In genomic region chr14:101972126-101972785, GRCh38 we compare ENCODE assay signal across 1 cellular context.
TF ChIP-seq lines count a peak whose summit lies in the region.

No MANE protein-coding gene starts in this region.

TF ChIP-seq in HEK293, 187 proteins besides CTCF, POLR2A, EP300 and RAD21 (continued from another document):
- no peak for TF ChIP-seq ZNF184 (tag by site-specific recombination; IDR thresholded peaks at IDR 0.05)
- no peak; the same call in 1 of the 2 replicates for TF ChIP-seq TSHZ1 (tag by site-specific recombination; IDR thresholded peaks at IDR 0.05; ENCODE audit: borderline replicate concordance)
- 0 out of 2 replicates have a peak, but pooled peaks have one; percentile 40 for TF ChIP-seq ZBTB20 (tag by site-specific recombination; IDR thresholded peaks at IDR 0.05)
- TF ChIP-seq ZNF530 (tag by site-specific recombination; IDR thresholded peaks at IDR 0.05; ENCODE audit: low read depth) = no peak
- TF ChIP-seq ZFP37 (tag by site-specific recombination; IDR thresholded peaks at IDR 0.05) = peak; percentile 48; the same call in 1 of the 2 replicates
- no peak for TF ChIP-seq ZNF354C (tag by site-specific recombination; IDR thresholded peaks at IDR 0.05; ENCODE audit: borderline replicate concordance, low read depth)
- TF ChIP-seq EGR2 (tag by site-specific recombination; IDR thresholded peaks at IDR 0.05; ENCODE audit: low read depth) = no peak
- peak; percentile 58; the same call in 1 of the 2 replicates for TF ChIP-seq KLF9 (tag by site-specific recombination; IDR thresholded peaks at IDR 0.05; ENCODE audit: low read depth)
- peak; percentile 46; the same call in 1 of the 2 replicates for TF ChIP-seq ZNF394 (tag by site-specific recombination; IDR thresholded peaks at IDR 0.05; ENCODE audit: borderline replicate concordance)
- TF ChIP-seq ZNF221 (tag by site-specific recombination; IDR thresholded peaks at IDR 0.05; ENCODE audit: borderline replicate concordance) = no peak
- no peak for TF ChIP-seq ZNF148 (tag by site-specific recombination; IDR thresholded peaks at IDR 0.05; ENCODE audit: borderline replicate concordance)
- peak; percentile 96 for TF ChIP-seq ZEB2 (tag by site-specific recombination; IDR thresholded peaks at IDR 0.05)
- no peak for TF ChIP-seq ZNF350 (tag by site-specific recombination; IDR thresholded peaks at IDR 0.05)
- TF ChIP-seq KLF1 (tag by site-specific recombination; IDR thresholded peaks at IDR 0.05) = peak; percentile 70
- no peak for TF ChIP-seq ZNF433 (tag by site-specific recombination; IDR thresholded peaks at IDR 0.05; ENCODE audit: low read depth)
- TF ChIP-seq SP7 (tag by site-specific recombination; IDR thresholded peaks at IDR 0.05) = peak; percentile 87
- TF ChIP-seq ZNF830 (tag by site-specific recombination; IDR thresholded peaks at IDR 0.05; ENCODE audit: low read depth) = no peak
- no peak for TF ChIP-seq ZNF549 (tag by site-specific recombination; IDR thresholded peaks at IDR 0.05)
- TF ChIP-seq ZNF785 (tag by site-specific recombination; IDR thresholded peaks at IDR 0.05) = no peak
- TF ChIP-seq ZSCAN18 (tag by site-specific recombination; IDR thresholded peaks at IDR 0.05) = no peak
- TF ChIP-seq ZBTB7A (tag by site-specific recombination; IDR thresholded peaks at IDR 0.05; ENCODE audit: low read depth) = no peak
- TF ChIP-seq INSM2 (tag by site-specific recombination; IDR thresholded peaks at IDR 0.05) = peak; percentile 99
- TF ChIP-seq MEIS1 (CRISPR knock-in tag; IDR thresholded peaks at IDR 0.05; ENCODE audit: borderline replicate concordance) = no peak
- TF ChIP-seq GLI2 (tag by site-specific recombination; IDR thresholded peaks at IDR 0.05; ENCODE audit: borderline replicate concordance, low read depth) = no peak
- TF ChIP-seq ZNF140 (tag by site-specific recombination; IDR thresholded peaks at IDR 0.05) = no peak
- no peak for TF ChIP-seq ZNF416 (tag by site-specific recombination; IDR thresholded peaks at IDR 0.05)
- TF ChIP-seq ZNF624 (tag by site-specific recombination; IDR thresholded peaks at IDR 0.05) = no peak
- TF ChIP-seq PRDM6 (tag by site-specific recombination; IDR thresholded peaks at IDR 0.05) = peak; percentile 89
- TF ChIP-seq ZNF629 (tag by site-specific recombination; IDR thresholded peaks at IDR 0.05) = peak; percentile 92
- TF ChIP-seq ZNF2 (tag by site-specific recombination; IDR thresholded peaks at IDR 0.05) = no peak; the same call in 1 of the 2 replicates
- no peak for TF ChIP-seq ZNF560 (tag by site-specific recombination; IDR thresholded peaks at IDR 0.05; ENCODE audit: borderline replicate concordance)
- peak; percentile 63; the same call in 1 of the 2 replicates for TF ChIP-seq BCL11A (tag by site-specific recombination; IDR thresholded peaks at IDR 0.05; ENCODE audit: low read depth)
- no peak for TF ChIP-seq ZNF518A (tag by site-specific recombination; conservative IDR thresholded peaks at IDR 0.05; ENCODE audit: low read depth)
- TF ChIP-seq TRIM28 (IDR thresholded peaks at IDR 0.05; ENCODE audit: borderline replicate concordance, low read length) = peak; percentile 68; the same call in 1 of the 2 replicates
- no peak for TF ChIP-seq ZNF747 (tag by site-specific recombination; IDR thresholded peaks at IDR 0.05)
- TF ChIP-seq ZBTB17 (tag by site-specific recombination; IDR thresholded peaks at IDR 0.05) = peak; percentile 86
- TF ChIP-seq ZBTB48 (tag by site-specific recombination; IDR thresholded peaks at IDR 0.05) = peak; percentile 62
- TF ChIP-seq ZNF596 (tag by site-specific recombination; IDR thresholded peaks at IDR 0.05) = no peak
- TF ChIP-seq ZNF24 (tag by site-specific recombination; IDR thresholded peaks at IDR 0.05) = peak; percentile 61; the same call in 1 of the 2 replicates
- no peak for TF ChIP-seq ZNF623 (tag by site-specific recombination; IDR thresholded peaks at IDR 0.05)
- TF ChIP-seq ZNF843 (tag by site-specific recombination; IDR thresholded peaks at IDR 0.05) = peak; percentile 43; the same call in 1 of the 2 replicates
- TF ChIP-seq ZXDB (tag by site-specific recombination; IDR thresholded peaks at IDR 0.05) = peak; percentile 72; the same call in 1 of the 2 replicates
- no peak for TF ChIP-seq ZNF621 (tag by site-specific recombination; IDR thresholded peaks at IDR 0.05)
TF ChIP-seq in HEK293: peak in this region for 51.
